In genomic region chr13:42174344-42175162, GRCh38 we compare ENCODE assay signal across 1 cellular context.
TF ChIP-seq lines count a peak whose summit lies in the region.

No MANE protein-coding gene starts in this region.

TF ChIP-seq in K562, 482 proteins besides CTCF, POLR2A, EP300 and RAD21 (continued from another document and continues in another):
- TF ChIP-seq RAD51 (IDR thresholded peaks at IDR 0.05; ENCODE audit: borderline replicate concordance, low read depth) (0 out of 2 replicates have a peak, but pooled peaks have one; percentile 9), ZNF584 (CRISPR knock-in tag; IDR thresholded peaks at IDR 0.05; ENCODE audit: low read depth) (peak; percentile 80), FOXJ3 (CRISPR knock-in tag; IDR thresholded peaks at IDR 0.05) (no peak), TAF15 (IDR thresholded peaks at IDR 0.05; ENCODE audit: low read depth, low read length) (no peak), KAT2B (IDR thresholded peaks at IDR 0.05; ENCODE audit: low read depth, low read length) (no peak), ZNF311 (CRISPR knock-in tag; IDR thresholded peaks at IDR 0.05) (peak; percentile 56; the same call in 1 of the 2 replicates), HNRNPUL1 (IDR thresholded peaks at IDR 0.05; ENCODE audit: low read length) (no peak), ZC3H11A (IDR thresholded peaks at IDR 0.05; ENCODE audit: low read depth, low read length) (no peak), MYBL2 (IDR thresholded peaks at IDR 0.05; ENCODE audit: low read depth) (peak; percentile 61), MYBL2 (CRISPR knock-in tag; IDR thresholded peaks at IDR 0.05; ENCODE audit: borderline replicate concordance) (no peak), RCOR1 (IDR thresholded peaks at IDR 0.05; ENCODE audit: borderline replicate concordance in 1 of 2, low read depth in 2 of 2, low read length in 2 of 2) (peak in 1 of 2 experiments; percentile 56; a peak in 2 of 4 replicates), PTTG1 (tag; IDR thresholded peaks at IDR 0.05; ENCODE audit: low read depth) (no peak), USF1 (CRISPR knock-in tag; IDR thresholded peaks at IDR 0.05) (no peak), ZNF324 (CRISPR knock-in tag; IDR thresholded peaks at IDR 0.05) (no peak), SMARCE1 (IDR thresholded peaks at IDR 0.05) (0 out of 2 replicates have a peak, but pooled peaks have one; percentile 29), ZNF740 (CRISPR knock-in tag; IDR thresholded peaks at IDR 0.05) (no peak), ZNF740 (tag; IDR thresholded peaks at IDR 0.05) (no peak), FOXK2 (conservative IDR thresholded peaks at IDR 0.05 in 1 of 2, IDR thresholded peaks at IDR 0.05 in 1 of 2; ENCODE audit: low read depth in 2 of 2) (no peak; a peak in 1 of 4 replicates), ZNF41 (CRISPR knock-in tag; conservative IDR thresholded peaks at IDR 0.05) (0 out of 2 replicates have a peak, but pooled peaks have one; percentile 22), TEAD1 (CRISPR knock-in tag; IDR thresholded peaks at IDR 0.05) (peak; percentile 6 to 88; a peak in 2 of 4 replicates), NKRF (IDR thresholded peaks at IDR 0.05; ENCODE audit: borderline replicate concordance) (no peak), IRF9 (tag; IDR thresholded peaks at IDR 0.05) (peak; percentile 58; the same call in 1 of the 2 replicates), GTF2E2 (tag; IDR thresholded peaks at IDR 0.05) (peak; percentile 66; the same call in 1 of the 2 replicates), BRCA1 (IDR thresholded peaks at IDR 0.05) (no peak), BRCA1 (CRISPR knock-in tag; IDR thresholded peaks at IDR 0.05) (no peak), ZNF316 (IDR thresholded peaks at IDR 0.05) (no peak), SOX6 (IDR thresholded peaks at IDR 0.05) (peak; percentile 70), HMGXB4 (CRISPR knock-in tag; IDR thresholded peaks at IDR 0.05) (no peak), MLX (CRISPR knock-in tag; conservative IDR thresholded peaks at IDR 0.05) (no peak), GTF2F1 (IDR thresholded peaks at IDR 0.05; ENCODE audit: low read depth, low read length) (no peak), CBFB (CRISPR knock-in tag; IDR thresholded peaks at IDR 0.05) (no peak), GATAD2A (IDR thresholded peaks at IDR 0.05) (no peak), ZNF184 (CRISPR knock-in tag; IDR thresholded peaks at IDR 0.05) (no peak), ZNF212 (CRISPR knock-in tag; IDR thresholded peaks at IDR 0.05) (no peak), RHOXF2B (CRISPR knock-in tag; conservative IDR thresholded peaks at IDR 0.05) (no peak), PRPF4 (IDR thresholded peaks at IDR 0.05; ENCODE audit: insufficient read depth, low read depth, low read length, poor library complexity, severe bottlenecking) (no peak), UBTF (IDR thresholded peaks at IDR 0.05; ENCODE audit: borderline replicate concordance in 1 of 2, low read depth in 2 of 2, low read length in 2 of 2) (no peak), HOMEZ (CRISPR knock-in tag; IDR thresholded peaks at IDR 0.05) (no peak), ZNF57 (CRISPR knock-in tag; IDR thresholded peaks at IDR 0.05) (no peak), ARID1B (IDR thresholded peaks at IDR 0.05) (peak; percentile 81), TCF15 (CRISPR knock-in tag; IDR thresholded peaks at IDR 0.05) (no peak), RBFOX2 (IDR thresholded peaks at IDR 0.05; ENCODE audit: low read depth, low read length) (peak; percentile 56), ZBTB8A (IDR thresholded peaks at IDR 0.05; ENCODE audit: partially characterized antibody) (no peak), SP2 (IDR thresholded peaks at IDR 0.05; ENCODE audit: extremely low read depth, low read depth, low read length, poor library complexity, severe bottlenecking) (no peak), MLLT1 (IDR thresholded peaks at IDR 0.05) (no peak), STAG1 (CRISPR knock-in tag; IDR thresholded peaks at IDR 0.05; ENCODE audit: borderline replicate concordance) (no peak), HNRNPH1 (optimal IDR thresholded peaks at IDR 0.05; ENCODE audit: low read depth, low read length) (no peak), DLX4 (CRISPR knock-in tag; IDR thresholded peaks at IDR 0.05) (no peak), ZNF717 (CRISPR knock-in tag; IDR thresholded peaks at IDR 0.05) (no peak), ZNF217 (CRISPR knock-in tag; IDR thresholded peaks at IDR 0.05) (no peak), HDAC2 (IDR thresholded peaks at IDR 0.05) (peak; percentile 85; the same call in 1 of the 2 replicates), HLTF (IDR thresholded peaks at IDR 0.05) (no peak), IRF1 (CRISPR knock-in tag; IDR thresholded peaks at IDR 0.05; ENCODE audit: borderline replicate concordance) (no peak), ZNF134 (CRISPR knock-in tag; conservative IDR thresholded peaks at IDR 0.05) (no peak)
